11 cellular contexts compared by ENCODE assay signal in the genomic region with DNA sequence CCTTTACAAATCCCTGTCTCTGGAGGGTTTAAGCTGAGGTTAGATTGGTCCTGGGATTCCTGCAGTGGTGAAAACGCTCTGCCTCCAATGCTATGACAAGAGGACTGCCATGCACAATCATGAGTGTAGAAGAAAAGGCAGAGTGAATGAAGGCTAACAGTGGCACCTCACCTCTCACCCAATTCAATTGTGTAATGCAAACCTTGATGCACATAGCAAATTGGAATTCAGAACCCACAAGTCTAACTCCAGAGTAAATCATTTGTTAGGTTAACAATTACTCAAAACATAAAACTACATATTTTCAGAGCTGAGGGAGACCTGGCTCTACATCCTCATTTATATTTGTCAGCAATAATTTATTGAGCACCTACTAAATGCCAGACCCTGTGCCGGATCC. TPM values are rescaled to one million over a fixed set of nuclear protein-coding genes. Genes with fewer than 3 reads are reported as not detected.
DNase-seq lines count a peak whose midpoint lies in the region; ATAC-seq and TF ChIP-seq lines count a peak whose summit lies in the region.
"Had no signal": no experiment of that assay in that cellular context is flagged by ENCODE, and none has a peak within 500 bp of the region (broad histone marks: within the 10 kb centered on the region; RNA-seq: fewer than 3 reads in every experiment).

No MANE protein-coding gene starts in this region.

- TF ChIP-seq CTCF in MCF 10A (IDR thresholded peaks at IDR 0.05; ENCODE audit: unreplicated experiment) (no peak), breast epithelium (IDR thresholded peaks at IDR 0.05) (no peak), mesothelial cell of epicardium (IDR thresholded peaks at IDR 0.05; ENCODE audit: unreplicated experiment) (no peak), thyroid gland (IDR thresholded peaks at IDR 0.05) (no peak)

- BruUV-seq in MCF 10A (replicated peaks; lab: Mats Ljungman, UMichigan), result TSS peak; percentile 31

- peak overlapping the region; percentile 59 for H3K27ac Mint-ChIP-seq in MCF 10A (ENCODE audit: low read depth, unreplicated experiment)
- H3K27ac Mint-ChIP-seq in activated T-helper 1 cell treated with anti-CD3 and anti-CD28 coated beads, Interleukin-12 subunit alpha, Interleukin-12 subunit beta, Interleukin-2, Interleukin-4 antibody, amounts not matched to agents 30 ng/mL and 10 ng/mL and 1 ng/mL, durations not matched to agents 14 hours and 24 hours and 36 hours, result no peak overlapping the region
- peak overlapping the region; percentile 30 for H3K27ac Mint-ChIP-seq in mesothelial cell of epicardium

- peaks cover 5% of the 10 kb centered on the region for H3K36me3 Mint-ChIP-seq in MCF 10A (ENCODE audit: insufficient read depth, unreplicated experiment)
- peaks cover 4% of the 10 kb centered on the region for H3K36me3 Mint-ChIP-seq in activated T-helper 1 cell treated with anti-CD3 and anti-CD28 coated beads, Interleukin-12 subunit alpha, Interleukin-12 subunit beta, Interleukin-2, Interleukin-4 antibody, amounts not matched to agents 30 ng/mL and 10 ng/mL and 1 ng/mL, durations not matched to agents 14 hours and 24 hours and 36 hours (ENCODE audit: low read depth)
- no peaks in the 10 kb centered on the region for H3K36me3 Mint-ChIP-seq in mesothelial cell of epicardium

- H3K27me3 ChIP-seq in breast epithelium (no peaks in the 10 kb centered on the region), thyroid gland (no peaks in the 10 kb centered on the region)
- H3K27me3 ChIP-seq: colonic mucosa had no signal

- CTCF ChIA-PET in MCF 10A (lab: Yijun Ruan, JAX), result interaction anchor here (0.6 to 2.5 kb wide), 6 partner anchors 11 to 33 kb away, joined by 3 to 7 read pairs (median 3); no protein-coding TSS in a partner anchor

- H3K27me3 Mint-ChIP-seq in MCF 10A (ENCODE audit: insufficient read depth, unreplicated experiment) (no peaks in the 10 kb centered on the region), mesothelial cell of epicardium (ENCODE audit: low read depth) (no peaks in the 10 kb centered on the region)
- H3K27me3 Mint-ChIP-seq in activated T-helper 1 cell treated with anti-CD3 and anti-CD28 coated beads, Interleukin-12 subunit alpha, Interleukin-12 subunit beta, Interleukin-2, Interleukin-4 antibody, amounts not matched to agents 30 ng/mL and 10 ng/mL and 1 ng/mL, durations not matched to agents 14 hours and 24 hours and 36 hours (ENCODE audit: insufficient read depth), result no peaks in the 10 kb centered on the region

- no peak overlapping the region for H3K4me3 ChIP-seq in breast epithelium
- no peak overlapping the region for H3K4me3 ChIP-seq in thyroid gland (replicated peaks in 1 of 3)

- ATAC-seq in HG02759 (IDR thresholded peaks at IDR 0.05; ENCODE audit: unreplicated experiment), result no peak

- H3K9me3 Mint-ChIP-seq in MCF 10A (ENCODE audit: unreplicated experiment) (no peaks in the 10 kb centered on the region), mesothelial cell of epicardium (no peaks in the 10 kb centered on the region)
- no peaks in the 10 kb centered on the region for H3K9me3 Mint-ChIP-seq in activated T-helper 1 cell treated with anti-CD3 and anti-CD28 coated beads, Interleukin-12 subunit alpha, Interleukin-12 subunit beta, Interleukin-2, Interleukin-4 antibody, amounts not matched to agents 30 ng/mL and 10 ng/mL and 1 ng/mL, durations not matched to agents 14 hours and 24 hours and 36 hours

- DNase-seq in MCF 10A (ENCODE audit: unreplicated experiment), result no peak
- DNase-seq in breast epithelium (ENCODE audit: low spot score in 2 of 2), result no peak
- DNase-seq in activated T-helper 1 cell treated with anti-CD3 and anti-CD28 coated beads, Interleukin-12 subunit alpha, Interleukin-12 subunit beta, Interleukin-2, Interleukin-4 antibody, amounts not matched to agents 30 ng/mL and 10 ng/mL and 1 ng/mL, durations not matched to agents 14 hours and 24 hours and 36 hours (ENCODE audit: low spot score), result no peak
- DNase-seq in mesothelial cell of epicardium (ENCODE audit: low spot score in 2 of 2, unreplicated experiment in 2 of 2), result no peak
- DNase-seq in thyroid gland, result no peak
- DNase-seq in HPDE6-E6E7 (ENCODE audit: extremely low spot score), result no peak
- DNase-seq in NCI-H128 (lab: John Stamatoyannopoulos, UW; ENCODE audit: unreplicated experiment), result no peak
- DNase-seq: NCI-H2171 treated with DMSO at 0.1 percent for 48 hours had no signal

- intact Hi-C loops in MCF 10A (cut with micrococcal nuclease), result no loop called here
- intact Hi-C loops in breast epithelium (cut with DNase I; ENCODE audit: low total_unique reads), result no loop called here
- intact Hi-C loops in activated T-helper 1 cell treated with anti-CD3 and anti-CD28 coated beads, Interleukin-12 subunit alpha, Interleukin-12 subunit beta, Interleukin-2, Interleukin-4 antibody, amounts not matched to agents 30 ng/mL and 10 ng/mL and 1 ng/mL, durations not matched to agents 14 hours and 24 hours and 36 hours (cut with micrococcal nuclease), result loop anchor here (2.0 kb wide), 1 partner anchor 71 kb away; a partner anchor contains a TSS
- intact Hi-C loops in thyroid gland (cut with DNase I), result no loop called here

- POLR2A ChIA-PET in MCF 10A (lab: Yijun Ruan, JAX), result interaction anchor here (0.9 to 3.7 kb wide), 4 partner anchors 9 to 128 kb away, joined by 3 to 48 read pairs (median 6); a partner anchor contains a TSS

- H3K27ac ChIP-seq in breast epithelium (peak overlapping the region in 1 of 2 donors; percentile 95), thyroid gland (peak overlapping the region; percentile 71 to 79 (median 76))
- H3K27ac ChIP-seq: SK-N-MC had no signal

- 91 to 100% methylated on average over 2 of the region's 2 CpGs for WGBS in thyroid gland, 2 donors

- no peak for TF ChIP-seq POLR2A in breast epithelium (IDR thresholded peaks at IDR 0.05)
- no peak for TF ChIP-seq POLR2A in thyroid gland (IDR thresholded peaks at IDR 0.05)

- peaks cover 22% of the 10 kb centered on the region for H3K4me1 Mint-ChIP-seq in MCF 10A (ENCODE audit: insufficient read depth, unreplicated experiment)
- peaks cover 45% of the 10 kb centered on the region for H3K4me1 Mint-ChIP-seq in activated T-helper 1 cell treated with anti-CD3 and anti-CD28 coated beads, Interleukin-12 subunit alpha, Interleukin-12 subunit beta, Interleukin-2, Interleukin-4 antibody, amounts not matched to agents 30 ng/mL and 10 ng/mL and 1 ng/mL, durations not matched to agents 14 hours and 24 hours and 36 hours (ENCODE audit: low read depth)
- peaks cover 43% of the 10 kb centered on the region for H3K4me1 Mint-ChIP-seq in mesothelial cell of epicardium

- no peaks in the 10 kb centered on the region for H3K9me3 ChIP-seq in breast epithelium
- H3K9me3 ChIP-seq in thyroid gland, result no peaks in the 10 kb centered on the region
- H3K9me3 ChIP-seq: colonic mucosa had no signal

- H3K4me3 Mint-ChIP-seq in MCF 10A (ENCODE audit: unreplicated experiment) (no peak overlapping the region), mesothelial cell of epicardium (peak overlapping the region; percentile 84)
- peak overlapping the region; percentile 89 for H3K4me3 Mint-ChIP-seq in activated T-helper 1 cell treated with anti-CD3 and anti-CD28 coated beads, Interleukin-12 subunit alpha, Interleukin-12 subunit beta, Interleukin-2, Interleukin-4 antibody, amounts not matched to agents 30 ng/mL and 10 ng/mL and 1 ng/mL, durations not matched to agents 14 hours and 24 hours and 36 hours

- no peaks in the 10 kb centered on the region for H3K36me3 ChIP-seq in breast epithelium
- no peaks in the 10 kb centered on the region for H3K36me3 ChIP-seq in thyroid gland
- H3K36me3 ChIP-seq: colonic mucosa had no signal

- H3K4me1 ChIP-seq in breast epithelium (peaks cover 0 to 6% of the 10 kb centered on the region in 2 donors), thyroid gland (peaks cover 15 to 19% of the 10 kb centered on the region in 2 donors)

RNA-seq across cellular contexts. Expression of a gene that starts 1.8 kb away (rescaled TPM):
- total RNA-seq in MCF 10A (2022), result 16.8 and 19.3 TPM in 2 replicates
- 10 to 100 TPM; 24.6 to 29.8 (median 28.5) TPM for total RNA-seq in breast epithelium
- 23.1 and 27.3 TPM in 2 replicates for total RNA-seq in activated T-helper 1 cell treated with anti-CD3 and anti-CD28 coated beads, Interleukin-12 subunit alpha, Interleukin-12 subunit beta, Interleukin-2, Interleukin-4 antibody, amounts not matched to agents 30 ng/mL and 10 ng/mL and 1 ng/mL, durations not matched to agents 14 hours and 24 hours and 36 hours
- total RNA-seq in mesothelial cell of epicardium, result 23.3 to 24.1 TPM (median 23.6 TPM) in 3 replicates
- 10 to 100 TPM; 35.4 to 53.2 (median 40.1) TPM for total RNA-seq in thyroid gland

RNA-seq across cellular contexts. Expression of a gene that starts 9.7 kb away (rescaled TPM):
- total RNA-seq in MCF 10A (2022), result 24.2 and 24.5 TPM in 2 replicates
- total RNA-seq in breast epithelium, result 10 to 100 TPM; 20.0 to 31.6 (median 23.0) TPM
- total RNA-seq in activated T-helper 1 cell treated with anti-CD3 and anti-CD28 coated beads, Interleukin-12 subunit alpha, Interleukin-12 subunit beta, Interleukin-2, Interleukin-4 antibody, amounts not matched to agents 30 ng/mL and 10 ng/mL and 1 ng/mL, durations not matched to agents 14 hours and 24 hours and 36 hours, result 18.5 and 23.4 TPM in 2 replicates
- total RNA-seq in mesothelial cell of epicardium, result 20.7 to 23.3 TPM (median 20.8 TPM) in 3 replicates
- total RNA-seq in thyroid gland, result 10 to 100 TPM; 16.6 to 41.1 (median 22.1) TPM
